In the genomic region with DNA sequence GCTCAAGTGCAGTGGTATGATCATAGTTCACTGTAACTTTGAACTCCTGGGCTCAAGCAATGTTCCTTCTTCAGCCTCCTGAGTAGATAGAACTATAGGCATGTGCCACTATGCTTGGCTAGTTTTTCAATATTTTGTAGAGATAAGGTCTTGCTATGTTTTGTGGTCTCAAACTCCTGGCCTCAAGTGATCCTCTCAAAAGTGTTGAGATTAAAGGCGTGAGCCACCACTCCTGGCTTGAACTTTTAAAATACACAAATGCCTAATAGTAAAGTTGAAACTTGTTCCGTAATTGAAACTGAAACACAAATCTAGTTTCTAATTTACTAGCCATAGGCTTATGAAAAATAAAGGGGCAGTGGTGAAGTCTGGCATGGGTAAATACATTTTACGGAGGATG, we compare ENCODE assay signal across 9 cellular contexts.
DNase-seq lines count a peak whose midpoint lies in the region; ATAC-seq and TF ChIP-seq lines count a peak whose summit lies in the region.
"Had no signal": no experiment of that assay in that cellular context is flagged by ENCODE, and none has a peak within 500 bp of the region (broad histone marks: within the 10 kb centered on the region; RNA-seq: fewer than 3 reads in every experiment).

No MANE protein-coding gene starts in this region.

- no peaks in the 10 kb centered on the region for H3K27me3 Mint-ChIP-seq in activated CD8-positive, alpha-beta memory T cell treated with anti-CD3 and anti-CD28 coated beads, Interleukin-2, amount 10 ng/mL, durations not matched to agents 7 days and 5 days
- no peaks in the 10 kb centered on the region for H3K27me3 Mint-ChIP-seq in stimulated activated naive B cell treated with anti-CD40 and anti-IgM and Interleukin-4, amounts not matched to agents 10 μg/mL and 1 μg/mL and 100 μg/mL, for 72 hours

- peaks cover 29% of the 10 kb centered on the region for H3K4me1 Mint-ChIP-seq in activated CD8-positive, alpha-beta memory T cell treated with anti-CD3 and anti-CD28 coated beads, Interleukin-2, amount 10 ng/mL, durations not matched to agents 7 days and 5 days
- peaks cover 5 to 25% of the 10 kb centered on the region in 2 donors for H3K4me1 Mint-ChIP-seq in stimulated activated naive B cell treated with anti-CD40 and anti-IgM and Interleukin-4, amounts not matched to agents 10 μg/mL and 1 μg/mL and 100 μg/mL, for 72 hours

- H3K27me3 ChIP-seq in WERI-Rb-1 (ENCODE audit: insufficient read depth, low read depth, severe bottlenecking) (no peaks in the 10 kb centered on the region), colonic mucosa (no peaks in the 10 kb centered on the region)

- no peak overlapping the region for H3K4me3 ChIP-seq in WERI-Rb-1 (ENCODE audit: low read depth, low read length)
- H3K4me3 ChIP-seq in colonic mucosa, result no peak overlapping the region

- ATAC-seq in activated CD8-positive, alpha-beta memory T cell treated with anti-CD3 and anti-CD28 coated beads, Interleukin-2, amount 10 ng/mL, durations not matched to agents 7 days and 5 days, result peak; percentile 85
- ATAC-seq in GM21717 (IDR thresholded peaks at IDR 0.05; ENCODE audit: unreplicated experiment) (peak; percentile 81), HG03457 (IDR thresholded peaks at IDR 0.05; ENCODE audit: unreplicated experiment) (peak; percentile 51)
- peak; percentile 68 to 80 for ATAC-seq in stimulated activated naive B cell treated with anti-CD40 and anti-IgM and Interleukin-4, amounts not matched to agents 10 μg/mL and 1 μg/mL and 100 μg/mL, for 72 hours (replicated peaks)
- ATAC-seq: PC-3 had no signal

- H3K4me1 ChIP-seq in colonic mucosa, result no peaks in the 10 kb centered on the region

- H3K9me3 ChIP-seq in WERI-Rb-1 (ENCODE audit: severe bottlenecking) (no peaks in the 10 kb centered on the region), colonic mucosa (no peaks in the 10 kb centered on the region)

- H3K27ac ChIP-seq in WERI-Rb-1, result no peak overlapping the region
- H3K27ac ChIP-seq in colonic mucosa, result no peak overlapping the region

- H3K9ac ChIP-seq in colonic mucosa (ENCODE audit: low read depth in 2 of 2, low read length in 2 of 2), result no peak overlapping the region

- H3K36me3 ChIP-seq in WERI-Rb-1, result peaks cover 19% of the 10 kb centered on the region
- H3K36me3 ChIP-seq in colonic mucosa, result no peaks in the 10 kb centered on the region

- no peaks in the 10 kb centered on the region for H3K9me3 Mint-ChIP-seq in activated CD8-positive, alpha-beta memory T cell treated with anti-CD3 and anti-CD28 coated beads, Interleukin-2, amount 10 ng/mL, durations not matched to agents 7 days and 5 days (ENCODE audit: low read depth)
- no peaks in the 10 kb centered on the region for H3K9me3 Mint-ChIP-seq in stimulated activated naive B cell treated with anti-CD40 and anti-IgM and Interleukin-4, amounts not matched to agents 10 μg/mL and 1 μg/mL and 100 μg/mL, for 72 hours

- intact Hi-C loops in colonic mucosa (cut with DNase I), result loop anchor here (10.0 kb wide), 1 partner anchor 130 kb away; no protein-coding TSS in a partner anchor

- peaks cover 9% of the 10 kb centered on the region for H3K36me3 Mint-ChIP-seq in activated CD8-positive, alpha-beta memory T cell treated with anti-CD3 and anti-CD28 coated beads, Interleukin-2, amount 10 ng/mL, durations not matched to agents 7 days and 5 days
- peaks cover 38 to 44% of the 10 kb centered on the region in 2 donors for H3K36me3 Mint-ChIP-seq in stimulated activated naive B cell treated with anti-CD40 and anti-IgM and Interleukin-4, amounts not matched to agents 10 μg/mL and 1 μg/mL and 100 μg/mL, for 72 hours

- H3K4me3 Mint-ChIP-seq in activated CD8-positive, alpha-beta memory T cell treated with anti-CD3 and anti-CD28 coated beads, Interleukin-2, amount 10 ng/mL, durations not matched to agents 7 days and 5 days, result peak overlapping the region; percentile 46
- H3K4me3 Mint-ChIP-seq in stimulated activated naive B cell treated with anti-CD40 and anti-IgM and Interleukin-4, amounts not matched to agents 10 μg/mL and 1 μg/mL and 100 μg/mL, for 72 hours, result no peak overlapping the region

- TF ChIP-seq CTCF in WERI-Rb-1 (IDR thresholded peaks at IDR 0.05; ENCODE audit: low read depth, low read length) (no peak), colonic mucosa (IDR thresholded peaks at IDR 0.05) (no peak)

- peak; percentile 50 for DNase-seq in activated CD8-positive, alpha-beta memory T cell treated with anti-CD3 and anti-CD28 coated beads, Interleukin-2, amount 10 ng/mL, durations not matched to agents 7 days and 5 days
- no peak for DNase-seq in activated CD8-positive, alpha-beta memory T cell treated with anti-CD3 and anti-CD28 coated beads, Interleukin-2, amount 50 U/mL, for 4 hours
- DNase-seq in stimulated activated naive B cell treated with anti-CD40 and anti-IgM and Interleukin-4, amounts not matched to agents 10 μg/mL and 1 μg/mL and 100 μg/mL, for 72 hours, result no peak
- DNase-seq in WERI-Rb-1 (no peak), NCI-H2029 (lab: John Stamatoyannopoulos, UW) (no peak), colonic mucosa (no peak)
- DNase-seq: PC-3 had no signal

- peak overlapping the region; percentile 89 for H3K27ac Mint-ChIP-seq in activated CD8-positive, alpha-beta memory T cell treated with anti-CD3 and anti-CD28 coated beads, Interleukin-2, amount 10 ng/mL, durations not matched to agents 7 days and 5 days
- no peak overlapping the region for H3K27ac Mint-ChIP-seq in stimulated activated naive B cell treated with anti-CD40 and anti-IgM and Interleukin-4, amounts not matched to agents 10 μg/mL and 1 μg/mL and 100 μg/mL, for 72 hours

- CTCF ChIA-PET in activated CD8-positive, alpha-beta memory T cell treated with anti-CD3 and anti-CD28 coated beads, Interleukin-2, amount 10 ng/mL, durations not matched to agents 7 days and 5 days (lab: Charles Lee), result no interaction called here
